8 cellular contexts compared by ENCODE assay signal in the genomic region with DNA sequence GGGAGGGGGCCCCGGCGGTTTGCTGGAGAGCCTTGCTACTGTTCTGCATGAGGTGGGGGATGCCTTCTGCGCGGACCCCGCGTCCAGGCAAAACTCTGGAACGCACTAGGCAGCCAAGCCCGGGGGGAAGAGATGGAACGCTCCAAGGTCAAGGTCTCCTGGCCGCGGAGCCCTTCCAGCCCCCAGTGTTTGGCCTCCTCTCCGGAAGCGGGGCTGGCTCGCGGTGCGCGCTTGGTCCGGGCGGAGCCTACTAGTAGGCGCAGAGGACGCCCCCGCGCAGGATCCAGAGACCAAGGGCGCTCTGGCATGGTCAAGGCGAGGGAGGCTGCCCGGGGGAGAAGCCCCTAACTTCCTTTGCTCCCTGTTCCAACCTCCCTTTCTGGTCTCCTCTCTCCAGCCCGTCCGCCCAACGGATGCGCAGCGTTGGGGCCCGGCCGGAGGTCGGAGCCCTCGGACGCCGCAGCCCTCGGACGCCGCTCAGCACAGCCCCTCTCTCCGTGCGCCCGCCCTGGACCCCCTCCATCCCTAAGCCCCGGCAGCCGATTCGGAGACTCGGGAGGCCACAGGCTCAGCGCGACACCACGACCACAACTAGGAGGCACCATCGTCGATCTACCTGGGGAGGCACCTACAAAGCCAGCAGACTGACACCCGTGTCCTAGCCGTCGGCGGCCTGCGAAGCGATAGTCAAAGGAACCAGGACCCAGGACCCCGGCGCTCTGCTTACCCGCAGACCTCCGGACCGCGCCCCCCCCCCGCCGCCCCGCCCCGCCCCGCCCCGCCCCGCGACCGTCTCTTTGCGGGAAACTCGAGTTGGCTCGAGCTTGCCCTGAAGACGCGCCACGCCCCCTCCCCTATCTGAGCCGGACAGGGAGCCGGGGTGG. TPM values are rescaled to one million over a fixed set of nuclear protein-coding genes. Genes with fewer than 3 reads are reported as not detected.
DNase-seq lines count a peak whose midpoint lies in the region; ATAC-seq lines count a peak whose summit lies in the region.

No MANE protein-coding gene starts in this region.

- H3K36me3 Mint-ChIP-seq in activated T-helper 17 cell treated with anti-CD3 and anti-CD28 coated beads, Interleukin-2, amount 50 U/mL, for 72 hours (ENCODE audit: low read depth), result peaks cover 5% of the 10 kb centered on the region
- no peaks in the 10 kb centered on the region for H3K36me3 Mint-ChIP-seq in stimulated activated effector memory CD8-positive, alpha-beta T cell treated with anti-CD3 and anti-CD28 coated beads, Interleukin-12 subunit alpha, Interleukin-12 subunit beta, amount 100 ng/mL, for 72 hours

- peaks cover 9% of the 10 kb centered on the region for H3K4me1 ChIP-seq in iPS-15b (ENCODE audit: control insufficient read depth, insufficient read depth, low read length)

- H3K27ac Mint-ChIP-seq in activated T-helper 17 cell treated with anti-CD3 and anti-CD28 coated beads, Interleukin-2, amount 50 U/mL, for 72 hours, result no peak overlapping the region
- H3K27ac Mint-ChIP-seq in stimulated activated effector memory CD8-positive, alpha-beta T cell treated with anti-CD3 and anti-CD28 coated beads, Interleukin-12 subunit alpha, Interleukin-12 subunit beta, amount 100 ng/mL, for 72 hours, result no peak overlapping the region

- H3K9me3 Mint-ChIP-seq in activated T-helper 17 cell treated with anti-CD3 and anti-CD28 coated beads, Interleukin-2, amount 50 U/mL, for 72 hours, result no peaks in the 10 kb centered on the region
- H3K9me3 Mint-ChIP-seq in stimulated activated effector memory CD8-positive, alpha-beta T cell treated with anti-CD3 and anti-CD28 coated beads, Interleukin-12 subunit alpha, Interleukin-12 subunit beta, amount 100 ng/mL, for 72 hours, result no peaks in the 10 kb centered on the region

- no peak overlapping the region for H3K9ac ChIP-seq in iPS-15b (ENCODE audit: low read depth, low read length)

- H3K27me3 ChIP-seq in iPS-15b (ENCODE audit: control insufficient read depth, insufficient read depth, low read length), result peaks cover 66% of the 10 kb centered on the region

- DNase-seq in NCI-H2227 (lab: John Stamatoyannopoulos, UW; ENCODE audit: unreplicated experiment) (peak; percentile 28), NCI-H2227 treated with DMSO at 0.1 percent for 48 hours (lab: John Stamatoyannopoulos, UW) (no peak), activated gamma-delta T cell treated with Interleukin-2 at 50 U/mL for 16 hours (no peak)
- peak in 1 of 2 donors; percentile 63 for DNase-seq in stimulated activated effector memory CD8-positive, alpha-beta T cell treated with anti-CD3 and anti-CD28 coated beads, Interleukin-12 subunit alpha, Interleukin-12 subunit beta, amount 100 ng/mL, for 72 hours (ENCODE audit: low spot score in 2 of 2)

- H3K4me3 ChIP-seq in iPS-15b (ENCODE audit: low read depth, low read length), result peak overlapping the region; percentile 88

- peak overlapping the region; percentile 74 for H3K4me3 Mint-ChIP-seq in activated T-helper 17 cell treated with anti-CD3 and anti-CD28 coated beads, Interleukin-2, amount 50 U/mL, for 72 hours
- peak overlapping the region; percentile 76 for H3K4me3 Mint-ChIP-seq in stimulated activated effector memory CD8-positive, alpha-beta T cell treated with anti-CD3 and anti-CD28 coated beads, Interleukin-12 subunit alpha, Interleukin-12 subunit beta, amount 100 ng/mL, for 72 hours

- H3K4me1 Mint-ChIP-seq in activated T-helper 17 cell treated with anti-CD3 and anti-CD28 coated beads, Interleukin-2, amount 50 U/mL, for 72 hours, result peaks cover 15% of the 10 kb centered on the region
- H3K4me1 Mint-ChIP-seq in stimulated activated effector memory CD8-positive, alpha-beta T cell treated with anti-CD3 and anti-CD28 coated beads, Interleukin-12 subunit alpha, Interleukin-12 subunit beta, amount 100 ng/mL, for 72 hours, result peaks cover 26% of the 10 kb centered on the region

- peaks cover 61% of the 10 kb centered on the region for H3K27me3 Mint-ChIP-seq in activated T-helper 17 cell treated with anti-CD3 and anti-CD28 coated beads, Interleukin-2, amount 50 U/mL, for 72 hours

- H3K36me3 ChIP-seq in iPS-15b (ENCODE audit: control insufficient read depth, insufficient read depth, low read length), result no peaks in the 10 kb centered on the region

- no peaks in the 10 kb centered on the region for H3K9me3 ChIP-seq in iPS-15b (ENCODE audit: control insufficient read depth, insufficient read depth, low read length)

- ATAC-seq in HG03159 (IDR thresholded peaks at IDR 0.05; ENCODE audit: unreplicated experiment) (peak; percentile 33), HG03039 (IDR thresholded peaks at IDR 0.05; ENCODE audit: unreplicated experiment) (no peak)
- peak; percentile 13 for ATAC-seq in activated T-helper 17 cell treated with anti-CD3 and anti-CD28 coated beads, Interleukin-2, amount 50 U/mL, for 72 hours (replicated peaks)
- peak; percentile 36 for ATAC-seq in stimulated activated effector memory CD8-positive, alpha-beta T cell treated with anti-CD3 and anti-CD28 coated beads, Interleukin-12 subunit alpha, Interleukin-12 subunit beta, amount 100 ng/mL, for 72 hours

RNA-seq across cellular contexts. Expression of gene KCNK13, which starts 0.6 kb away (rescaled TPM):
- under 1 TPM; 0.11 to 0.30 TPM for total RNA-seq in activated T-helper 17 cell treated with anti-CD3 and anti-CD28 coated beads, Interleukin-2, amount 50 U/mL, for 72 hours
